Comparison of ENCODE assay signal across 22 cellular contexts in genomic region chr4:48801739-48802138, GRCh38. TPM values are rescaled to one million over a fixed set of nuclear protein-coding genes. Genes with fewer than 3 reads are reported as not detected.
DNase-seq lines count a peak whose midpoint lies in the region; ATAC-seq and TF ChIP-seq lines count a peak whose summit lies in the region.
"Had no signal": no experiment of that assay in that cellular context is flagged by ENCODE, and none has a peak within 500 bp of the region (broad histone marks: within the 10 kb centered on the region; RNA-seq: fewer than 3 reads in every experiment).

No MANE protein-coding gene starts in this region.

- H3K27ac ChIP-seq in PC-9 (0 out of 2 replicates have a peak overlapping the region, but pooled peaks have one; percentile 18), epithelial cell of prostate (peak overlapping the region; percentile 12)
- H3K27ac ChIP-seq: suprapubic skin had no signal

- H3K4me3 Mint-ChIP-seq in nephron = no peak overlapping the region
- no peak overlapping the region for H3K4me3 Mint-ChIP-seq in activated naive CD4-positive, alpha-beta T cell treated with anti-CD3 and anti-CD28 coated beads, Interleukin-2, amount 10 ng/mL, durations not matched to agents 7 days and 5 days
- H3K4me3 Mint-ChIP-seq in activated T-cell treated with anti-CD3 and anti-CD28 coated beads, Interleukin-2, amount 50 U/mL, for 24 hours = no peak overlapping the region
- H3K4me3 Mint-ChIP-seq: activated naive CD8-positive, alpha-beta T cell treated with anti-CD3 and anti-CD28 coated beads, Interleukin-2, amount 50 U/mL, for 24 hours had no signal

- H2AFZ ChIP-seq in PC-9 = peak overlapping the region; percentile 6; the same call in 1 of the 2 replicates

- peak; percentile 8 for DNase-seq in EL
- DNase-seq in PC-9 = no peak
- no peak for DNase-seq in epithelial cell of prostate (ENCODE audit: low read depth, low spot score)
- no peak for DNase-seq in activated naive CD4-positive, alpha-beta T cell treated with anti-CD3 and anti-CD28 coated beads, Interleukin-2, amount 10 ng/mL, durations not matched to agents 7 days and 5 days
- DNase-seq in activated T-cell treated with anti-CD3 and anti-CD28 coated beads, Interleukin-2, amount 50 U/mL, for 24 hours = no peak
- no peak for DNase-seq in NCI-H1092 treated with DMSO at 0.1 percent for 48 hours (lab: John Stamatoyannopoulos, UW)
- DNase-seq: activated CD4-positive, alpha-beta T cell treated with anti-CD3 and anti-CD28 coated beads, Interleukin-2, amount 50 U/mL, for 4 hours; activated naive CD8-positive, alpha-beta T cell treated with anti-CD3 and anti-CD28 coated beads, Interleukin-2, amount 50 U/mL, for 24 hours; activated T-cell treated with anti-CD3 and anti-CD28 coated beads, Interleukin-2, amount 50 U/mL, for 48 hours; BE2C; Calu3; cerebellar nuclear complex; glutamatergic neuron; HCEC 1CT; mucosa of descending colon; NCI-H187 treated with DMSO at 0.1 percent for 48 hours; NCI-H446 treated with DMSO at 0.1 percent for 48 hours; stimulated activated CD4-positive, alpha-beta T cell treated with anti-CD3 and anti-CD28 coated beads, Interleukin-4, amount 100 ng/mL, for 1 hour; SW 1271 had no signal

- no peaks in the 10 kb centered on the region for H3K27me3 ChIP-seq in PC-9 (ENCODE audit: insufficient read depth, low read depth)
- H3K27me3 ChIP-seq: BE2C had no signal

- H4K20me1 ChIP-seq in PC-9 (ENCODE audit: insufficient read depth) = no peaks in the 10 kb centered on the region

- H3K27ac Mint-ChIP-seq in nephron = peak overlapping the region; percentile 19 to 61 (median 28)
- no peak overlapping the region for H3K27ac Mint-ChIP-seq in activated naive CD4-positive, alpha-beta T cell treated with anti-CD3 and anti-CD28 coated beads, Interleukin-2, amount 10 ng/mL, durations not matched to agents 7 days and 5 days
- H3K27ac Mint-ChIP-seq in activated T-cell treated with anti-CD3 and anti-CD28 coated beads, Interleukin-2, amount 50 U/mL, for 24 hours = no peak overlapping the region
- H3K27ac Mint-ChIP-seq: activated naive CD8-positive, alpha-beta T cell treated with anti-CD3 and anti-CD28 coated beads, Interleukin-2, amount 50 U/mL, for 24 hours had no signal

- TF ChIP-seq CTCF in PC-9 (conservative IDR thresholded peaks at IDR 0.05) (no peak), nephron (IDR thresholded peaks at IDR 0.05; ENCODE audit: unreplicated experiment in 3 of 3) (no peak)

- H3K9me3 ChIP-seq in PC-9 (ENCODE audit: insufficient read depth, low read depth) = no peaks in the 10 kb centered on the region
- H3K9me3 ChIP-seq: BE2C, mucosa of descending colon, suprapubic skin had no signal

- H3K27me3 Mint-ChIP-seq in nephron (ENCODE audit: low read depth) = no peaks in the 10 kb centered on the region
- H3K27me3 Mint-ChIP-seq in activated naive CD4-positive, alpha-beta T cell treated with anti-CD3 and anti-CD28 coated beads, Interleukin-2, amount 10 ng/mL, durations not matched to agents 7 days and 5 days = peaks cover 21% of the 10 kb centered on the region
- no peaks in the 10 kb centered on the region for H3K27me3 Mint-ChIP-seq in activated T-cell treated with anti-CD3 and anti-CD28 coated beads, Interleukin-2, amount 50 U/mL, for 24 hours
- H3K27me3 Mint-ChIP-seq: activated naive CD8-positive, alpha-beta T cell treated with anti-CD3 and anti-CD28 coated beads, Interleukin-2, amount 50 U/mL, for 24 hours had no signal

- CTCF ChIA-PET in PC-9 (lab: Charles Lee) = no interaction called here
- CTCF ChIA-PET in activated naive CD4-positive, alpha-beta T cell treated with anti-CD3 and anti-CD28 coated beads, Interleukin-2, amount 10 ng/mL, durations not matched to agents 7 days and 5 days (lab: Charles Lee) = no interaction called here

- peak overlapping the region; percentile 4; the same call in 1 of the 2 replicates for H3K4me2 ChIP-seq in PC-9

- no peaks in the 10 kb centered on the region for H3K9me2 ChIP-seq in PC-9 (ENCODE audit: insufficient read depth)

- H3F3A ChIP-seq in PC-9 (ENCODE audit: insufficient read depth, low read depth) = no peaks in the 10 kb centered on the region

- no TSS peak for BruUV-seq in PC-9 (replicated peaks; lab: Mats Ljungman, UMichigan)

- H3K4me1 Mint-ChIP-seq in nephron = peaks cover 11% of the 10 kb centered on the region
- no peaks in the 10 kb centered on the region for H3K4me1 Mint-ChIP-seq in activated naive CD4-positive, alpha-beta T cell treated with anti-CD3 and anti-CD28 coated beads, Interleukin-2, amount 10 ng/mL, durations not matched to agents 7 days and 5 days
- H3K4me1 Mint-ChIP-seq in activated T-cell treated with anti-CD3 and anti-CD28 coated beads, Interleukin-2, amount 50 U/mL, for 24 hours (ENCODE audit: low read depth) = peaks cover 1% of the 10 kb centered on the region
- H3K4me1 Mint-ChIP-seq: activated naive CD8-positive, alpha-beta T cell treated with anti-CD3 and anti-CD28 coated beads, Interleukin-2, amount 50 U/mL, for 24 hours had no signal

- no peak overlapping the region for H3K4me3 ChIP-seq in PC-9
- H3K4me3 ChIP-seq: mucosa of descending colon, suprapubic skin had no signal

- POLR2A ChIA-PET in PC-9 (lab: Charles Lee; ENCODE audit: unreplicated experiment) = no interaction called here

- no peaks in the 10 kb centered on the region for H3K36me3 Mint-ChIP-seq in nephron (ENCODE audit: low read depth)
- no peaks in the 10 kb centered on the region for H3K36me3 Mint-ChIP-seq in activated naive CD4-positive, alpha-beta T cell treated with anti-CD3 and anti-CD28 coated beads, Interleukin-2, amount 10 ng/mL, durations not matched to agents 7 days and 5 days
- no peaks in the 10 kb centered on the region for H3K36me3 Mint-ChIP-seq in activated T-cell treated with anti-CD3 and anti-CD28 coated beads, Interleukin-2, amount 50 U/mL, for 24 hours (ENCODE audit: low read depth)

- intact Hi-C loops in PC-9 (cut with micrococcal nuclease; ENCODE audit: unreplicated experiment) = no loop called here

- H3K36me3 ChIP-seq in PC-9 (ENCODE audit: low read depth) = no peaks in the 10 kb centered on the region
- H3K36me3 ChIP-seq: BE2C, suprapubic skin had no signal

- no peak for ATAC-seq in GM18870 (IDR thresholded peaks at IDR 0.05; ENCODE audit: unreplicated experiment)
- ATAC-seq: activated naive CD8-positive, alpha-beta T cell treated with anti-CD3 and anti-CD28 coated beads, Interleukin-2, amount 50 U/mL, for 24 hours; mucosa of descending colon had no signal

- H3K4me1 ChIP-seq in PC-9 (replicated peaks; ENCODE audit: insufficient read depth) = peaks cover 12% of the 10 kb centered on the region
- H3K4me1 ChIP-seq: BE2C had no signal

- no peaks in the 10 kb centered on the region for H3K79me2 ChIP-seq in PC-9 (ENCODE audit: low read depth)

- H3K9me3 Mint-ChIP-seq in nephron = no peaks in the 10 kb centered on the region
- no peaks in the 10 kb centered on the region for H3K9me3 Mint-ChIP-seq in activated naive CD4-positive, alpha-beta T cell treated with anti-CD3 and anti-CD28 coated beads, Interleukin-2, amount 10 ng/mL, durations not matched to agents 7 days and 5 days
- H3K9me3 Mint-ChIP-seq in activated T-cell treated with anti-CD3 and anti-CD28 coated beads, Interleukin-2, amount 50 U/mL, for 24 hours = no peaks in the 10 kb centered on the region
- H3K9me3 Mint-ChIP-seq: activated naive CD8-positive, alpha-beta T cell treated with anti-CD3 and anti-CD28 coated beads, Interleukin-2, amount 50 U/mL, for 24 hours had no signal

RNA-seq across cellular contexts. Expression of gene FRYL, which starts 21.7 kb away (rescaled TPM):
- total RNA-seq in PC-9 (2021) = 43.5 and 53.9 TPM in 2 replicates

RNA-seq across cellular contexts. Expression of gene OCIAD1, which starts 29.1 kb away (rescaled TPM):
- total RNA-seq in PC-9 (2021) = 104 and 110 TPM in 2 replicates

Comparison
In these comparisons a context has a peak if more than half of its experiments do, and no peak if none do; other contexts are left out.
1. H3K27ac Mint-ChIP-seq: peak in nephron (3 of 3); none in activated naive CD4-positive, alpha-beta T cell treated with anti-CD3 and anti-CD28 coated beads, Interleukin-2, amount 10 ng/mL, durations not matched to agents 7 days and 5 days (single experiment) and activated T-cell treated with anti-CD3 and anti-CD28 coated beads, Interleukin-2, amount 50 U/mL, for 24 hours (single experiment).